ENCODE assay signal across 18 cellular contexts in the genomic region with DNA sequence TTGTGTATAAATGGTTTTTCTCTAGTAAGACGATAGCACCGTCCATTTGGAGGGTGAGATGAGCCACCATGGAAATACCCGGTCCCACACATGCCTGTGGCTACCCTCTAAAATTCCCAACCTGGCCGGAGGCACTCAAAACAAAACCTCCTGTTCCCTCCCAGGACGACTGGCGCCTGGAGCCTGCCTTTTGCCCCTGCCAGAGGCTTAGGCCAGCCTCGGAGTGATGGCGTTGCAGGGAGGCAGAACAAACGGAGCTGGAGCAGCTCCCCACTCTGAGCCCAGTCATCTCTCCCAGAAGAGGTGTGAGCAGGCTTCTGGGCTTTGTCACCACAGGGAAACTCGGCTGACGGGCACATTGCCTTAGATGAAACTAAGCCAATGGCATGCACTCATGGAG.
A peak's percentile ranks its signal among the peaks of the same experiment; 100 is the strongest.
DNase-seq lines count a peak whose midpoint lies in the region; ATAC-seq and TF ChIP-seq lines count a peak whose summit lies in the region.
"Had no signal": no experiment of that assay in that cellular context is flagged by ENCODE, and none has a peak within 500 bp of the region (broad histone marks: within the 10 kb centered on the region; RNA-seq: fewer than 3 reads in every experiment).

No MANE protein-coding gene starts in this region.

- H3K36me3 Mint-ChIP-seq in H9 (ENCODE audit: insufficient read depth in 1 of 3, low read depth in 3 of 3): no peaks in the 10 kb centered on the region
- H3K36me3 Mint-ChIP-seq in naive thymus-derived CD8-positive, alpha-beta T cell: peaks cover 0 to 2% (median 0%) of the 10 kb centered on the region in 3 donors
- no peaks in the 10 kb centered on the region for H3K36me3 Mint-ChIP-seq in activated T-cell treated with anti-CD3 and anti-CD28 coated beads, Interleukin-2, amount 50 U/mL, for 24 hours (ENCODE audit: low read depth)
- H3K36me3 Mint-ChIP-seq: CD4-positive, alpha-beta memory T cell had no signal

- H3K9ac ChIP-seq in H9 (ENCODE audit: extremely low read depth, insufficient read length, low read length): no peak overlapping the region
- peak overlapping the region; percentile 2 for H3K9ac ChIP-seq in mammary epithelial cell (ENCODE audit: insufficient read depth, low read length)
- peak overlapping the region; percentile 6 to 41 for H3K9ac ChIP-seq in stomach smooth muscle (ENCODE audit: low read length in 2 of 2)

- peaks cover 3% of the 10 kb centered on the region; the same call in 1 of the 2 replicates for H3K4me1 ChIP-seq in H9 (ENCODE audit: insufficient read depth, low read length)
- peaks cover 44% of the 10 kb centered on the region for H3K4me1 ChIP-seq in mammary epithelial cell (ENCODE audit: insufficient read depth, low read length)
- peaks cover 54% of the 10 kb centered on the region for H3K4me1 ChIP-seq in stomach smooth muscle (ENCODE audit: control insufficient read depth, insufficient read depth, low read length)
- H3K4me1 ChIP-seq: right lobe of liver had no signal

- no peak overlapping the region for H2BK5ac ChIP-seq in H9 (ENCODE audit: insufficient read length, low read length)

- H3K4me1 Mint-ChIP-seq in H9: peaks cover 8 to 9% of the 10 kb centered on the region in 2 experiments; a peak in 3 of 4 replicates
- H3K4me1 Mint-ChIP-seq in naive thymus-derived CD8-positive, alpha-beta T cell: no peaks in the 10 kb centered on the region
- peaks cover 2% of the 10 kb centered on the region for H3K4me1 Mint-ChIP-seq in activated T-cell treated with anti-CD3 and anti-CD28 coated beads, Interleukin-2, amount 50 U/mL, for 24 hours (ENCODE audit: low read depth)
- H3K4me1 Mint-ChIP-seq: CD4-positive, alpha-beta memory T cell; immature natural killer cell; stimulated activated naive CD8-positive, alpha-beta T cell treated with anti-CD3 and anti-CD28 coated beads, Interleukin-15, amount 100 ng/mL, for 72 hours had no signal

- no peak overlapping the region for H3K4me3 ChIP-seq in mammary epithelial cell (replicated peaks in 1 of 3; ENCODE audit: insufficient read depth in 1 of 3, low read depth in 2 of 3, low read length in 3 of 3)
- no peak overlapping the region for H3K4me3 ChIP-seq in stomach smooth muscle (ENCODE audit: low read length in 2 of 2)
- H3K4me3 ChIP-seq: right lobe of liver had no signal

- H3K4me2 ChIP-seq in H9 (ENCODE audit: insufficient read depth, insufficient read length, low read length): no peak overlapping the region
- H3K4me2 ChIP-seq in mammary epithelial cell (ENCODE audit: insufficient read depth, low read depth, low read length): no peak overlapping the region

- no peak overlapping the region for H2BK20ac ChIP-seq in H9 (ENCODE audit: low read depth, low read length, poor library complexity, severe bottlenecking)

- H2BK15ac ChIP-seq in H9 (ENCODE audit: low read depth, low read length): no peak overlapping the region

- no peaks in the 10 kb centered on the region for H3K79me2 ChIP-seq in H9 (ENCODE audit: insufficient read depth, low read length)
- H3K79me2 ChIP-seq in mammary epithelial cell (ENCODE audit: insufficient read depth, low read length): no peaks in the 10 kb centered on the region

- TF ChIP-seq CTCF in H9 (conservative IDR thresholded peaks at IDR 0.05): no peak
- TF ChIP-seq CTCF in mammary epithelial cell (conservative IDR thresholded peaks at IDR 0.05 in 1 of 2, IDR thresholded peaks at IDR 0.05 in 1 of 2; ENCODE audit: extremely low read depth in 1 of 2, insufficient read depth in 1 of 2, low read depth in 1 of 2, low read length in 2 of 2): no peak

- no peak overlapping the region for H2BK120ac ChIP-seq in H9 (ENCODE audit: low read depth, low read length, poor library complexity, severe bottlenecking)

- no peak overlapping the region for H2BK12ac ChIP-seq in H9 (ENCODE audit: insufficient read length, low read depth, low read length)

- CTCF ChIA-PET in mammary epithelial cell (lab: Charles Lee; ENCODE audit: low non-redundant PET): no interaction called here

- DNase-seq in H9 (peak; percentile 25), mammary epithelial cell (peak; percentile 85), islet precursor cell (peak; percentile 70), COLO829 (ENCODE audit: low spot score) (no peak)
- no peak for DNase-seq in naive thymus-derived CD8-positive, alpha-beta T cell
- DNase-seq in activated T-cell treated with anti-CD3 and anti-CD28 coated beads, Interleukin-2, amount 50 U/mL, for 24 hours: no peak
- DNase-seq: activated CD8-positive, alpha-beta memory T cell treated with anti-CD3 and anti-CD28 coated beads, Interleukin-2, amount 50 U/mL, for 4 hours; CD4-positive, alpha-beta memory T cell; immature natural killer cell; NCI-H1048; NCI-H345; stimulated activated naive CD8-positive, alpha-beta T cell treated with anti-CD3 and anti-CD28 coated beads, Interleukin-15, amount 100 ng/mL, for 72 hours; WERI-Rb-1 had no signal

- H3K36me3 ChIP-seq in mammary epithelial cell (ENCODE audit: insufficient read depth, low read length) (no peaks in the 10 kb centered on the region), stomach smooth muscle (ENCODE audit: control insufficient read depth in 2 of 2, insufficient read depth in 2 of 2, low read length in 2 of 2) (no peaks in the 10 kb centered on the region)
- H3K36me3 ChIP-seq: right lobe of liver, WERI-Rb-1 had no signal

- no peaks in the 10 kb centered on the region for H3K27me3 ChIP-seq in H9 (ENCODE audit: insufficient read depth, low read length)
- no peaks in the 10 kb centered on the region for H3K27me3 ChIP-seq in mammary epithelial cell (ENCODE audit: insufficient read depth, low read length)
- H3K27me3 ChIP-seq in stomach smooth muscle (ENCODE audit: control insufficient read depth in 1 of 2, insufficient read depth in 2 of 2, low read length in 2 of 2): no peaks in the 10 kb centered on the region
- H3K27me3 ChIP-seq: right lobe of liver had no signal

- H4K91ac ChIP-seq in H9 (ENCODE audit: insufficient read length, low read depth, low read length): no peak overlapping the region

- no peak overlapping the region for H3K4ac ChIP-seq in H9 (ENCODE audit: low read depth, low read length)

- no peak for ATAC-seq in HG02571 (IDR thresholded peaks at IDR 0.05; ENCODE audit: unreplicated experiment)
- ATAC-seq in naive thymus-derived CD8-positive, alpha-beta T cell: no peak
- ATAC-seq: HCT116; stimulated activated naive CD8-positive, alpha-beta T cell treated with anti-CD3 and anti-CD28 coated beads, Interleukin-15, amount 100 ng/mL, for 72 hours had no signal

- in situ Hi-C loops in mammary epithelial cell (cut with MboI; ENCODE audit: low sequenced_read_pairs in 2 of 2): no loop called here

- WGBS in H9 (ENCODE audit: extremely low coverage, insufficient read length, low lambda C conversion rate): no CpG with 5 or more reads among the region's 11 CpGs
- 23% methylated on average over 9 of the region's 11 CpGs for WGBS in mammary epithelial cell (ENCODE audit: low coverage, missing lambda C conversion rate)

- no peak overlapping the region for H2AK5ac ChIP-seq in H9 (ENCODE audit: insufficient read length, low read length)

- no peak overlapping the region for H3T11ph ChIP-seq in H9 (ENCODE audit: low read length)

- intact Hi-C loops in mammary epithelial cell (cut with micrococcal nuclease): no loop called here

- no peak overlapping the region for H3K27ac Mint-ChIP-seq in H9
- no peak overlapping the region for H3K27ac Mint-ChIP-seq in naive thymus-derived CD8-positive, alpha-beta T cell
- no peak overlapping the region for H3K27ac Mint-ChIP-seq in activated T-cell treated with anti-CD3 and anti-CD28 coated beads, Interleukin-2, amount 50 U/mL, for 24 hours
- H3K27ac Mint-ChIP-seq: CD4-positive, alpha-beta memory T cell; dendritic cell treated with granulocyte-macrophage colony-stimulating factor and Interleukin-4, amounts not matched to agents 40 ng/mL and 50 ng/mL, for 4 days; immature natural killer cell had no signal

- H3K9me3 ChIP-seq in H9 (ENCODE audit: control insufficient read depth, low read depth, low read length): no peaks in the 10 kb centered on the region
- H3K9me3 ChIP-seq in mammary epithelial cell (replicated peaks; ENCODE audit: insufficient read depth, low read length): no peaks in the 10 kb centered on the region
- H3K9me3 ChIP-seq in stomach smooth muscle (ENCODE audit: control insufficient read depth in 2 of 2, low read length in 2 of 2): no peaks in the 10 kb centered on the region
- H3K9me3 ChIP-seq: right lobe of liver had no signal

- BruUV-seq in mammary epithelial cell (replicated peaks; lab: Mats Ljungman, UMichigan): no TSS peak

- no peak overlapping the region for H3K4me3 Mint-ChIP-seq in H9
- no peak overlapping the region for H3K4me3 Mint-ChIP-seq in naive thymus-derived CD8-positive, alpha-beta T cell
- H3K4me3 Mint-ChIP-seq in activated T-cell treated with anti-CD3 and anti-CD28 coated beads, Interleukin-2, amount 50 U/mL, for 24 hours: no peak overlapping the region
- H3K4me3 Mint-ChIP-seq: CD4-positive, alpha-beta memory T cell; dendritic cell treated with granulocyte-macrophage colony-stimulating factor and Interleukin-4, amounts not matched to agents 40 ng/mL and 50 ng/mL, for 4 days; immature natural killer cell; stimulated activated naive CD8-positive, alpha-beta T cell treated with anti-CD3 and anti-CD28 coated beads, Interleukin-15, amount 100 ng/mL, for 72 hours had no signal

- no peak overlapping the region for H3K27ac ChIP-seq in H9 (ENCODE audit: insufficient read length, low read depth, low read length)
- H3K27ac ChIP-seq in mammary epithelial cell (ENCODE audit: insufficient read depth, low read depth, low read length): peak overlapping the region; percentile 23
- peak overlapping the region; percentile 90 for H3K27ac ChIP-seq in stomach smooth muscle (ENCODE audit: low read length)
- H3K27ac ChIP-seq: right lobe of liver, WERI-Rb-1 had no signal

- no peak overlapping the region for H4K5ac ChIP-seq in H9 (ENCODE audit: insufficient read length, low read depth, low read length)

- POLR2A ChIA-PET in naive thymus-derived CD8-positive, alpha-beta T cell (lab: Charles Lee): no interaction called here

- H3K56ac ChIP-seq in H9 (ENCODE audit: insufficient read length, low read depth, low read length): no peak overlapping the region

- H2AFZ ChIP-seq in H9 (ENCODE audit: low read length): no peak overlapping the region
- peak overlapping the region; percentile 78 for H2AFZ ChIP-seq in mammary epithelial cell (ENCODE audit: low read depth, low read length)

- H3K23ac ChIP-seq in H9 (ENCODE audit: insufficient read length, low read depth, low read length): no peak overlapping the region

- H3K9me3 Mint-ChIP-seq in H9: no peaks in the 10 kb centered on the region
- no peaks in the 10 kb centered on the region for H3K9me3 Mint-ChIP-seq in naive thymus-derived CD8-positive, alpha-beta T cell
- H3K9me3 Mint-ChIP-seq in activated T-cell treated with anti-CD3 and anti-CD28 coated beads, Interleukin-2, amount 50 U/mL, for 24 hours: no peaks in the 10 kb centered on the region
- H3K9me3 Mint-ChIP-seq: CD4-positive, alpha-beta memory T cell; dendritic cell treated with granulocyte-macrophage colony-stimulating factor and Interleukin-4, amounts not matched to agents 40 ng/mL and 50 ng/mL, for 4 days; immature natural killer cell; stimulated activated naive CD8-positive, alpha-beta T cell treated with anti-CD3 and anti-CD28 coated beads, Interleukin-15, amount 100 ng/mL, for 72 hours had no signal

- no peaks in the 10 kb centered on the region for H3K79me1 ChIP-seq in H9 (ENCODE audit: insufficient read depth, low read depth, low read length, poor library complexity, severe bottlenecking)

- H3K14ac ChIP-seq in H9 (ENCODE audit: insufficient read depth, low read length): no peak overlapping the region

- H3K27me3 Mint-ChIP-seq in H9 (ENCODE audit: low read depth): no peaks in the 10 kb centered on the region
- no peaks in the 10 kb centered on the region for H3K27me3 Mint-ChIP-seq in naive thymus-derived CD8-positive, alpha-beta T cell
- H3K27me3 Mint-ChIP-seq in activated T-cell treated with anti-CD3 and anti-CD28 coated beads, Interleukin-2, amount 50 U/mL, for 24 hours: no peaks in the 10 kb centered on the region
- H3K27me3 Mint-ChIP-seq: CD4-positive, alpha-beta memory T cell; dendritic cell treated with granulocyte-macrophage colony-stimulating factor and Interleukin-4, amounts not matched to agents 40 ng/mL and 50 ng/mL, for 4 days; stimulated activated naive CD8-positive, alpha-beta T cell treated with anti-CD3 and anti-CD28 coated beads, Interleukin-15, amount 100 ng/mL, for 72 hours had no signal

- dilution Hi-C loops in mammary epithelial cell (cut with HindIII; ENCODE audit: low sequenced_read_pairs): no loop called here

- no peak overlapping the region for H4K8ac ChIP-seq in H9 (replicated peaks; ENCODE audit: insufficient read length, low read depth, low read length)

- H3K23me2 ChIP-seq in H9 (ENCODE audit: insufficient read length, low read depth, low read length, poor library complexity, severe bottlenecking): no peaks in the 10 kb centered on the region

- H3K18ac ChIP-seq in H9 (ENCODE audit: insufficient read length, low read depth, low read length): no peak overlapping the region

- H4K20me1 ChIP-seq in H9 (ENCODE audit: control insufficient read depth, insufficient read depth, insufficient read length) (no peaks in the 10 kb centered on the region), mammary epithelial cell (ENCODE audit: insufficient read depth, low read length) (no peaks in the 10 kb centered on the region)

Comparison
In these comparisons a context has a peak if more than half of its experiments do, and no peak if none do; other contexts are left out.
1. DNase-seq: peak in H9 (single experiment), mammary epithelial cell (single experiment) and islet precursor cell (single experiment); none in naive thymus-derived CD8-positive, alpha-beta T cell (0 of 10), activated T-cell treated with anti-CD3 and anti-CD28 coated beads, Interleukin-2, amount 50 U/mL, for 24 hours (single experiment) and COLO829 (single experiment).